In genomic region chr15:40695469-40695910, GRCh38 we compare ENCODE assay signal across 7 cellular contexts. TPM values are rescaled to one million over a fixed set of nuclear protein-coding genes. Genes with fewer than 3 reads are reported as not detected.
DNase-seq lines count a peak whose midpoint lies in the region; ATAC-seq and TF ChIP-seq lines count a peak whose summit lies in the region.

No MANE protein-coding gene starts in this region.

- H3K36me3 Mint-ChIP-seq in nephron (ENCODE audit: low read depth) = peaks cover 17% of the 10 kb centered on the region

- peaks cover 4% of the 10 kb centered on the region for H3K27me3 Mint-ChIP-seq in nephron (ENCODE audit: low read depth)

- H3K4me3 Mint-ChIP-seq in nephron = peak overlapping the region; percentile 97 to 99 (median 99)

- TF ChIP-seq CTCF in epithelial cell of proximal tubule (conservative IDR thresholded peaks at IDR 0.05; ENCODE audit: low read depth, low read length) (no peak), nephron (IDR thresholded peaks at IDR 0.05; ENCODE audit: unreplicated experiment in 3 of 3) (no peak)

- no peaks in the 10 kb centered on the region for H3K9me3 Mint-ChIP-seq in nephron

- DNase-seq in RPMI7951 (ENCODE audit: low read depth) (peak; percentile 17), epithelial cell of proximal tubule (ENCODE audit: low read depth) (no peak), activated gamma-delta T cell (lab: John Stamatoyannopoulos, UW) (no peak)

- H3K27ac Mint-ChIP-seq in nephron = peak overlapping the region; percentile 70 to 98 (median 97)

- ATAC-seq in GM18520 (IDR thresholded peaks at IDR 0.05; ENCODE audit: unreplicated experiment) = peak; percentile 6
- ATAC-seq in HG02588 (IDR thresholded peaks at IDR 0.05; ENCODE audit: unreplicated experiment) = peak; percentile 9
- ATAC-seq in HG03457 (IDR thresholded peaks at IDR 0.05; ENCODE audit: unreplicated experiment) = no peak

- peak overlapping the region; percentile 84 for H3K4me3 ChIP-seq in epithelial cell of proximal tubule (ENCODE audit: low read depth, low read length)

- H3K4me1 Mint-ChIP-seq in nephron = peaks cover 30% of the 10 kb centered on the region

RNA-seq across cellular contexts. Expression of gene RAD51, which starts 0.5 kb away (rescaled TPM):
- 13.8 and 15.7 TPM in 2 replicates for total RNA-seq in RPMI7951 (2014; rRNA removed; shearing (Covaris generic))
- total RNA-seq in epithelial cell of proximal tubule = 19.5 and 20.8 TPM in 2 replicates

RNA-seq across cellular contexts. Expression of gene RMDN3, which starts 59.6 kb away (rescaled TPM):
- total RNA-seq in RPMI7951 (2014; rRNA removed; shearing (Covaris generic)) = 13.6 and 17.0 TPM in 2 replicates
- total RNA-seq in epithelial cell of proximal tubule = 20.6 and 25.4 TPM in 2 replicates
